Comparison of ENCODE assay signal across 29 cellular contexts in genomic region chr1:226864311-226864710, GRCh38. TPM values are rescaled to one million over a fixed set of nuclear protein-coding genes. Genes with fewer than 3 reads are reported as not detected.
DNase-seq lines count a peak whose midpoint lies in the region; ATAC-seq, FAIRE-seq and TF ChIP-seq lines count a peak whose summit lies in the region.
"Had no signal": no experiment of that assay in that cellular context is flagged by ENCODE, and none has a peak within 500 bp of the region (broad histone marks: within the 10 kb centered on the region; RNA-seq: fewer than 3 reads in every experiment).

No MANE protein-coding gene starts in this region.

- H2AFZ ChIP-seq in GM23338 (peak overlapping the region; percentile 11; the same call in 1 of the 2 replicates), hepatocyte (no peak overlapping the region)
- H2AFZ ChIP-seq: PC-9 had no signal

- TF ChIP-seq RAD21 in A549 (conservative IDR thresholded peaks at IDR 0.05 in 1 of 2, IDR thresholded peaks at IDR 0.05 in 1 of 2): no peak

- no peaks in the 10 kb centered on the region for H3K27me3 ChIP-seq in GM23338 (ENCODE audit: insufficient read depth)
- no peaks in the 10 kb centered on the region for H3K27me3 ChIP-seq in hepatocyte
- no peaks in the 10 kb centered on the region for H3K27me3 ChIP-seq in tibial artery
- H3K27me3 ChIP-seq: SJSA1 had no signal

- no peak for FAIRE-seq in A549 (lab: Jason Lieb, UNC)
- FAIRE-seq: GM12878 had no signal

- DNase-seq in A549 (ENCODE audit: low read depth in 1 of 2, low spot score in 1 of 2) (peak in 1 of 2 experiments; percentile 35), GM23338 (ENCODE audit: low spot score) (no peak), hepatocyte (ENCODE audit: low spot score) (peak; percentile 20), mucosa of descending colon (no peak), T-helper 1 cell (no peak), tibial artery (no peak), T1000 (lab: John Stamatoyannopoulos, UW) (no peak)
- DNase-seq: C1 segment of cervical spinal cord; Caco-2; CD8-positive, alpha-beta T cell; DMS 273 treated with DMSO at 0.1 percent for 48 hours; DMS79; EL; GDM1; Karpas-422; MV-4-11; NCI-H1105 treated with DMSO at 0.1 percent for 48 hours; NCI-H146; NCI-H1930; NCI-H446; NCI-H524 treated with DMSO at 0.1 percent for 48 hours; NCI-H82; NK-92 treated with Interleukin-12 subunit alpha and Interleukin-12 subunit beta, amount 100 ng/mL, for 24 hours; PC-9; Right ventricle myocardium superior had no signal

- H3K4me2 ChIP-seq in A549 (peak overlapping the region; percentile 24), GM23338 (no peak overlapping the region), hepatocyte (no peak overlapping the region)

- TF ChIP-seq CTCF in A549 (IDR thresholded peaks at IDR 0.05) (no peak), GM23338 (conservative IDR thresholded peaks at IDR 0.05; ENCODE audit: low read depth in 2 of 2) (no peak), hepatocyte (IDR thresholded peaks at IDR 0.05; ENCODE audit: poor library complexity) (no peak), mucosa of descending colon (IDR thresholded peaks at IDR 0.05) (no peak), tibial artery (IDR thresholded peaks at IDR 0.05) (no peak)

- H3K9me3 ChIP-seq in A549 (peaks cover 5% of the 10 kb centered on the region; the same call in 1 of the 3 replicates), hepatocyte (ENCODE audit: low read depth) (no peaks in the 10 kb centered on the region), mucosa of descending colon (no peaks in the 10 kb centered on the region), tibial artery (no peaks in the 10 kb centered on the region)
- H3K9me3 ChIP-seq: Caco-2, SJSA1 had no signal

- H4K20me1 ChIP-seq in GM23338 (replicated peaks; ENCODE audit: insufficient read depth): no peaks in the 10 kb centered on the region
- no peaks in the 10 kb centered on the region for H4K20me1 ChIP-seq in hepatocyte (ENCODE audit: insufficient read depth, poor library complexity, severe bottlenecking)

- no peak overlapping the region for H3K27ac ChIP-seq in A549
- H3K27ac ChIP-seq in GM23338 (ENCODE audit: low read depth): no peak overlapping the region
- no peak overlapping the region for H3K27ac ChIP-seq in hepatocyte
- no peak overlapping the region for H3K27ac ChIP-seq in tibial artery
- H3K27ac ChIP-seq: PC-9, SJSA1 had no signal

- ATAC-seq in A549: peak; percentile 19 to 58; a peak in 3 of 6 replicates
- ATAC-seq in GM23338: no peak
- ATAC-seq in mucosa of descending colon: peak; percentile 83
- no peak for ATAC-seq in HG03039 (IDR thresholded peaks at IDR 0.05; ENCODE audit: unreplicated experiment)
- ATAC-seq: CD8-positive, alpha-beta T cell; GM12878; HCT116 had no signal

- no peaks in the 10 kb centered on the region for H3K36me3 ChIP-seq in GM23338 (ENCODE audit: insufficient read depth)
- H3K36me3 ChIP-seq in hepatocyte (replicated peaks; ENCODE audit: insufficient read depth, low read depth): no peaks in the 10 kb centered on the region
- H3K36me3 ChIP-seq in mucosa of descending colon (ENCODE audit: low read depth): no peaks in the 10 kb centered on the region
- no peaks in the 10 kb centered on the region for H3K36me3 ChIP-seq in tibial artery
- H3K36me3 ChIP-seq: SJSA1 had no signal

- H3K9me3 Mint-ChIP-seq in GM23338: no peaks in the 10 kb centered on the region
- H3K9me3 Mint-ChIP-seq: CD8-positive, alpha-beta T cell had no signal

- no peaks in the 10 kb centered on the region for H3K36me3 Mint-ChIP-seq in GM23338 (ENCODE audit: low read depth)
- H3K36me3 Mint-ChIP-seq: CD8-positive, alpha-beta T cell had no signal

- H3K9me2 ChIP-seq in GM23338 (ENCODE audit: insufficient read depth) (peaks cover 16% of the 10 kb centered on the region; the same call in 1 of the 2 replicates), hepatocyte (replicated peaks; ENCODE audit: insufficient read depth) (no peaks in the 10 kb centered on the region)

- H3K4me1 ChIP-seq in A549: peaks cover 31% of the 10 kb centered on the region
- peaks cover 28% of the 10 kb centered on the region; the same call in 1 of the 2 replicates for H3K4me1 ChIP-seq in GM23338 (ENCODE audit: insufficient read depth)
- peaks cover 3% of the 10 kb centered on the region for H3K4me1 ChIP-seq in hepatocyte (ENCODE audit: insufficient read depth)
- no peaks in the 10 kb centered on the region for H3K4me1 ChIP-seq in mucosa of descending colon (ENCODE audit: low read depth)
- no peaks in the 10 kb centered on the region for H3K4me1 ChIP-seq in tibial artery

- CTCF ChIA-PET in A549 (lab: Yijun Ruan, JAX): interaction anchor here (0.8 to 1.3 kb wide), 2 partner anchors 15 to 19 kb away, joined by 3 read pairs; no protein-coding TSS in a partner anchor

- H3K27me3 Mint-ChIP-seq in GM23338 (ENCODE audit: insufficient read depth, low read depth, poor library complexity): peaks cover 3% of the 10 kb centered on the region

- TF ChIP-seq POLR2A in A549 (IDR thresholded peaks at IDR 0.05; ENCODE audit: low read length): no peak

- intact Hi-C loops in mucosa of descending colon (cut with DNase I, micrococcal nuclease) (no loop called here), tibial artery (cut with DNase I; ENCODE audit: low total_unique reads) (no loop called here)

- H3K79me2 ChIP-seq in GM23338 (replicated peaks; ENCODE audit: insufficient read depth) (no peaks in the 10 kb centered on the region), hepatocyte (no peaks in the 10 kb centered on the region)

- POLR2A ChIA-PET in A549 (lab: Yijun Ruan, JAX): no interaction called here

- WGBS in A549 (ENCODE audit: missing lambda C conversion rate): 88% methylated on average over 4 of the region's 4 CpGs
- WGBS in hepatocyte (ENCODE audit: low lambda C conversion rate, missing lambda C conversion rate): 91% methylated on average over 4 of the region's 4 CpGs

- H3K4me3 ChIP-seq in A549 (no peak overlapping the region), GM23338 (no peak overlapping the region), hepatocyte (no peak overlapping the region), mucosa of descending colon (no peak overlapping the region), tibial artery (no peak overlapping the region)
- H3K4me3 ChIP-seq: GM12878, PC-9, SJSA1 had no signal

- H3F3A ChIP-seq in GM23338 (replicated peaks; ENCODE audit: low read depth): no peaks in the 10 kb centered on the region

- H3K4me3 Mint-ChIP-seq in GM23338: no peak overlapping the region
- H3K4me3 Mint-ChIP-seq: CD8-positive, alpha-beta T cell had no signal

- H3K27ac Mint-ChIP-seq in GM23338: no peak overlapping the region
- H3K27ac Mint-ChIP-seq: CD8-positive, alpha-beta T cell had no signal

- H3K4me1 Mint-ChIP-seq in GM23338: peaks cover 19% of the 10 kb centered on the region

- TF ChIP-seq EP300 in A549 (IDR thresholded peaks at IDR 0.05): no peak

TF ChIP-seq in A549, 52 proteins besides CTCF, POLR2A, EP300 and RAD21 (continues in another document):
- TF ChIP-seq ZSCAN20 (CRISPR knock-in tag; IDR thresholded peaks at IDR 0.05): no peak

TF ChIP-seq in GM23338, 12 proteins besides CTCF, POLR2A, EP300 and RAD21 (continues in another document):
- no peak for TF ChIP-seq EZH2 (IDR thresholded peaks at IDR 0.05; ENCODE audit: low read depth, unreplicated experiment)

RNA-seq across cellular contexts. Expression of gene PSEN2, which starts 6.1 kb away (rescaled TPM):
- polyA plus RNA-seq in A549 (2011; rRNA removed): 24.2 and 27.9 TPM in 2 replicates
- polyA plus RNA-seq in A549 (2012; cell fraction: cytosol; rRNA removed): 24.1 and 29.9 TPM in 2 replicates
- polyA plus RNA-seq in A549 (2012; cell fraction: nucleus; rRNA removed): 69.5 and 71.7 TPM in 2 replicates
- polyA plus RNA-seq in A549 (2017; fragmentation: RNase III; extraction: RNeasy Plus Mini Kit Qiagen cat#74134 plus additional on column Dnase treatment): 22.0 to 23.4 TPM (median 23.4 TPM) in 3 replicates
- polyA minus RNA-seq in A549 (2011; rRNA and poly(A)+ RNA removed): 39.1 and 39.8 TPM in 2 replicates
- 16.0 and 22.1 TPM in 2 replicates for total RNA-seq in GM23338 (2014; rRNA removed; shearing (Covaris generic))
- polyA plus RNA-seq in GM23338 (2016; fragmentation: Nextera tagmentation; extraction: Ambion mirVana): 9.6 and 10.0 TPM in 2 replicates
- 12.9 and 14.2 TPM in 2 replicates for total RNA-seq in hepatocyte
- 12.7 and 14.3 TPM in 2 replicates for polyA plus RNA-seq in hepatocyte
- total RNA-seq in mucosa of descending colon: 10 to 100 TPM; 20.3 to 30.7 (median 24.1) TPM

Comparison
In these comparisons a context has a peak if more than half of its experiments do, and no peak if none do; other contexts are left out.
1. ATAC-seq: peak in A549 (2 of 2) and mucosa of descending colon (single experiment); none in GM23338 (single experiment) and HG03039 (single experiment).